In the genomic region with DNA sequence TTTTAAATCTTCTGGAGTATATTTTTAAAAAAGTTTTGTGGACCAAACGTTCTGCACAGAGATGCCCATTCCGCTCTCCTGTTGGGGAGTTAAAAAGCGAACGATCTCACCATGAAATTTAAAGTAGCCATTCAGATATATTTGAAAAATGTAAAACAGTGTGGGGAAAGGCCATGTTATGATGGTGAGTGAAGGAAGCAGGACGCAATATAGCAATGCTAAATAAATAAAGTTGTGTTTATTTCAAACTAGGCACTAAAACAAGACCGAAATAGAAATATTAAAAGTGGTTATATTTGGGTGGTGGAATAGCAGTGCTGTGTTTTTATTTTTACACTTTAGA, we compare ENCODE assay signal across 8 cellular contexts.
DNase-seq lines count a peak whose midpoint lies in the region; ATAC-seq and TF ChIP-seq lines count a peak whose summit lies in the region.

No MANE protein-coding gene starts in this region.

- H3K9ac ChIP-seq in duodenal mucosa (ENCODE audit: low read depth in 1 of 2, low read length in 2 of 2) = peak overlapping the region in 1 of 2 donors; percentile 51

- H3K4me1 ChIP-seq in duodenal mucosa (ENCODE audit: control insufficient read depth in 1 of 2, insufficient read depth in 2 of 2, low read length in 2 of 2) = peaks cover 4 to 10% of the 10 kb centered on the region in 2 donors
- peaks cover 23 to 26% of the 10 kb centered on the region in 2 experiments for H3K4me1 ChIP-seq in neutrophil (ENCODE audit: control insufficient read depth in 1 of 2, insufficient read depth in 1 of 2, low read depth in 1 of 2, low read length in 1 of 2)

- H3K4me3 ChIP-seq in duodenal mucosa (ENCODE audit: low read depth in 1 of 2, low read length in 2 of 2) = peak overlapping the region; percentile 70 to 74
- peak overlapping the region; percentile 68 to 75 for H3K4me3 ChIP-seq in neutrophil (ENCODE audit: low read depth in 1 of 2, low read length in 1 of 2)

- DNase-seq in DMS79 (lab: John Stamatoyannopoulos, UW) (no peak), NCI-H2029 (lab: John Stamatoyannopoulos, UW) (no peak), SKM-1 treated with dmso at 0.1 percent for 144 hours (lab: John Stamatoyannopoulos, UW; ENCODE audit: unreplicated experiment) (no peak)

- no peak for TF ChIP-seq CTCF in neutrophil (IDR thresholded peaks at IDR 0.05)

- ATAC-seq in GM19452 (IDR thresholded peaks at IDR 0.05; ENCODE audit: unreplicated experiment) (peak; percentile 14), HG03469 (IDR thresholded peaks at IDR 0.05; ENCODE audit: unreplicated experiment) (peak; percentile 6), GM18909 (IDR thresholded peaks at IDR 0.05; ENCODE audit: poor library complexity, unreplicated experiment) (no peak)

- H3K36me3 ChIP-seq in duodenal mucosa (ENCODE audit: control insufficient read depth in 1 of 2, insufficient read depth in 2 of 2, low read length in 2 of 2) (no peaks in the 10 kb centered on the region), neutrophil (no peaks in the 10 kb centered on the region)

- peak overlapping the region; percentile 58 for H3K27ac ChIP-seq in duodenal mucosa (ENCODE audit: low read depth, low read length)
- peak overlapping the region; percentile 99 for H3K27ac ChIP-seq in neutrophil

- H3K9me3 ChIP-seq in duodenal mucosa (ENCODE audit: control insufficient read depth in 1 of 2, low read length in 2 of 2) (no peaks in the 10 kb centered on the region), neutrophil (no peaks in the 10 kb centered on the region)

- H3K27me3 ChIP-seq in duodenal mucosa (ENCODE audit: control insufficient read depth in 1 of 2, insufficient read depth in 2 of 2, low read length in 2 of 2) (no peaks in the 10 kb centered on the region), neutrophil (no peaks in the 10 kb centered on the region)
